ENCODE assay signal across 8 cellular contexts in the genomic region with DNA sequence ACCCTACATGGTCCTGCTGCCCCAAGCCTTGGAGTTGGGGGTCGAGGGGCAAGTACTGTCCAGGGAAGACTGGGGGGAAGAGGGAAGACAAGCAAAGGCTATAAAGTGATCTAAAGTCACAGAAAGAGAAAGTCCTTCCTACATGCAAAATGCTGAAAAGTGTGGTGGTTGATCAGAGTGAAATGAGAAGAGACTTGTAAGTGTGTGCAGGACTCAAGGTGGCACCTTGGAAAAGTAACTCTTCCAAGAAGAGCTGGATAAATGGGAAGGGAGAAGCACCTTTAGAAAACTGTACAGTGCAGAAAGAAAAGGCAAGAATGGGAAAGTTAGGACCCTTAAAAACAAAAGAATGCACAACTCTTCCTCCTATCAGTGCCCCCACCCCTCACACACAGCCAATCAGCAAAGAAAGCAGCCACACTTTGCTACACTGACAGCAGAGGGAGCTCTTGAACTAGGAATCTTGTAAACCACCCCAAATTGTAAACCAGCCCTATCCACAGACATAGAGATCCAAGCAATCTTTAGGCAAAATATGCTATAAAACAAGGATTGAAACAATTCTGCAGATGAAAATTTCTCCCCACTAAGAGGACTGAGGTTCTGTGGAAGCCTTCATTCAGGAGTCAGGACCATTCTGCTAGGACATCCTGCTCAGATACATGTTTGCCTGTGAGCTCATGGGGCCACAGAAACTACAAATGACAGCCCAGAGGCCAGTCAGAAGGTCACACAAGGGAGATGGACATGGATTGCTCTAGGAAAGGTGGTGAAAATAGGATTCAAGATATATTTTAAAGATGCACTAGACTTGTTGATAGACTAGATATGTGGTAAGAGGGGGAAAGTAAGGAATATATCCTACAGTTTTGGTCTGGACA.
DNase-seq lines count a peak whose midpoint lies in the region; ATAC-seq and TF ChIP-seq lines count a peak whose summit lies in the region.

No MANE protein-coding gene starts in this region.

- H2AFZ ChIP-seq in fibroblast of lung (ENCODE audit: low read length) = no peak overlapping the region

- H3K27ac ChIP-seq in fibroblast of lung (ENCODE audit: insufficient read depth, low read length) = no peak overlapping the region

- TF ChIP-seq CTCF in AG10803 (conservative IDR thresholded peaks at IDR 0.05; ENCODE audit: low read length) (peak; percentile 76), fibroblast of lung (conservative IDR thresholded peaks at IDR 0.05 in 1 of 2, IDR thresholded peaks at IDR 0.05 in 1 of 2; ENCODE audit: low read depth in 1 of 2, low read length in 2 of 2) (peak; percentile 63 to 73)

- no peaks in the 10 kb centered on the region for H3K4me1 ChIP-seq in fibroblast of lung (ENCODE audit: control insufficient read depth, extremely low read depth, insufficient read depth, low read length)

- DNase-seq in AG10803 (ENCODE audit: low read depth) (peak; percentile 34), GF-D8 (lab: John Stamatoyannopoulos, UW) (peak; percentile 42), KG1 (lab: John Stamatoyannopoulos, UW) (peak; percentile 43), fibroblast of lung (ENCODE audit: low read depth in 2 of 2) (peak in 1 of 2 donors; percentile 58), putamen (ENCODE audit: low spot score) (peak; percentile 17), cerebellar nuclear complex (lab: John Stamatoyannopoulos, UW) (no peak)

- H3K4me3 ChIP-seq in AG10803 (ENCODE audit: low read length) (no peak overlapping the region), fibroblast of lung (replicated peaks in 1 of 4; ENCODE audit: control extremely low read depth in 1 of 4, insufficient read depth in 1 of 4, low read depth in 3 of 4, low read length in 4 of 4) (no peak overlapping the region)

- no peaks in the 10 kb centered on the region for H3K9me3 ChIP-seq in fibroblast of lung (ENCODE audit: control insufficient read depth, insufficient read depth, low read depth, low read length)

- no peak overlapping the region for H3K4me2 ChIP-seq in fibroblast of lung (ENCODE audit: extremely low read depth, insufficient read depth, low read length)

- no peaks in the 10 kb centered on the region for H3K79me2 ChIP-seq in fibroblast of lung (ENCODE audit: control insufficient read depth, insufficient read depth, low read length)

- no peaks in the 10 kb centered on the region for H4K20me1 ChIP-seq in fibroblast of lung (ENCODE audit: control insufficient read depth, extremely low read depth, insufficient read depth, low read length)

- H3K27me3 ChIP-seq in fibroblast of lung (ENCODE audit: control insufficient read depth, insufficient read depth, low read length) = no peaks in the 10 kb centered on the region

- ATAC-seq in SK-N-SH treated with all-trans-retinoic acid at 6 μM for 48 hours = peak; percentile 43; the same call in 1 of the 3 replicates
- ATAC-seq in HG03095 (IDR thresholded peaks at IDR 0.05; ENCODE audit: unreplicated experiment) = no peak

- H3K9ac ChIP-seq in fibroblast of lung (ENCODE audit: insufficient read depth, low read length) = no peak overlapping the region

- H3K36me3 ChIP-seq in fibroblast of lung (ENCODE audit: control insufficient read depth, insufficient read depth, low read length) = no peaks in the 10 kb centered on the region

TF ChIP-seq in SK-N-SH treated with all-trans-retinoic acid at 6 μM for 48 hours, 23 proteins besides CTCF, POLR2A, EP300 and RAD21:
- TF ChIP-seq TCF4 (CRISPR knock-in tag; IDR thresholded peaks at IDR 0.05; ENCODE audit: borderline replicate concordance) (no peak), BACH2 (CRISPR knock-in tag; IDR thresholded peaks at IDR 0.05; ENCODE audit: borderline replicate concordance) (no peak), CSDC2 (CRISPR knock-in tag; IDR thresholded peaks at IDR 0.05) (no peak), ZNF565 (CRISPR knock-in tag; conservative IDR thresholded peaks at IDR 0.05; ENCODE audit: low read depth) (no peak), ZC3H10 (CRISPR knock-in tag; IDR thresholded peaks at IDR 0.05) (no peak), SNAI2 (CRISPR knock-in tag; IDR thresholded peaks at IDR 0.05) (no peak), ZFP30 (CRISPR knock-in tag; IDR thresholded peaks at IDR 0.05) (no peak), TOX (CRISPR knock-in tag; IDR thresholded peaks at IDR 0.05; ENCODE audit: borderline replicate concordance) (no peak), ARNTL (CRISPR knock-in tag; IDR thresholded peaks at IDR 0.05; ENCODE audit: borderline replicate concordance, low read depth) (no peak), GLIS3 (CRISPR knock-in tag; IDR thresholded peaks at IDR 0.05) (no peak), ESRRG (CRISPR knock-in tag; IDR thresholded peaks at IDR 0.05) (no peak)
- TF ChIP-seq, protein P1, sequence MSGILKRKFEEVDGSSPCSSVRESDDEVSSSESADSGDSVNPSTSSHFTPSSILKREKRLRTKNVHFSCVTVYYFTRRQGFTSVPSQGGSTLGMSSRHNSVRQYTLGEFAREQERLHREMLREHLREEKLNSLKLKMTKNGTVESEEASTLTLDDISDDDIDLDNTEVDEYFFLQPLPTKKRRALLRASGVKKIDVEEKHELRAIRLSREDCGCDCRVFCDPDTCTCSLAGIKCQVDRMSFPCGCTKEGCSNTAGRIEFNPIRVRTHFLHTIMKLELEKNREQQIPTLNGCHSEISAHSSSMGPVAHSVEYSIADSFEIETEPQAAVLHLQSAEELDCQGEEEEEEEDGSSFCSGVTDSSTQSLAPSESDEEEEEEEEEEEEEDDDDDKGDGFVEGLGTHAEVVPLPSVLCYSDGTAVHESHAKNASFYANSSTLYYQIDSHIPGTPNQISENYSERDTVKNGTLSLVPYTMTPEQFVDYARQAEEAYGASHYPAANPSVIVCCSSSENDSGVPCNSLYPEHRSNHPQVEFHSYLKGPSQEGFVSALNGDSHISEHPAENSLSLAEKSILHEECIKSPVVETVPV (CRISPR knock-in tag; IDR thresholded peaks at IDR 0.05) = no peak
- TF ChIP-seq, protein P2, sequence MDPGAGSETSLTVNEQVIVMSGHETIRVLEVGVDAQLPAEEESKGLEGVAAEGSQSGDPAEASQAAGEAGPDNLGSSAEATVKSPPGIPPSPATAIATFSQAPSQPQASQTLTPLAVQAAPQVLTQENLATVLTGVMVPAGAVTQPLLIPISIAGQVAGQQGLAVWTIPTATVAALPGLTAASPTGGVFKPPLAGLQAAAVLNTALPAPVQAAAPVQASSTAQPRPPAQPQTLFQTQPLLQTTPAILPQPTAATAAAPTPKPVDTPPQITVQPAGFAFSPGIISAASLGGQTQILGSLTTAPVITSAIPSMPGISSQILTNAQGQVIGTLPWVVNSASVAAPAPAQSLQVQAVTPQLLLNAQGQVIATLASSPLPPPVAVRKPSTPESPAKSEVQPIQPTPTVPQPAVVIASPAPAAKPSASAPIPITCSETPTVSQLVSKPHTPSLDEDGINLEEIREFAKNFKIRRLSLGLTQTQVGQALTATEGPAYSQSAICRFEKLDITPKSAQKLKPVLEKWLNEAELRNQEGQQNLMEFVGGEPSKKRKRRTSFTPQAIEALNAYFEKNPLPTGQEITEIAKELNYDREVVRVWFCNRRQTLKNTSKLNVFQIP (CRISPR knock-in tag; IDR thresholded peaks at IDR 0.05; ENCODE audit: borderline replicate concordance, low read depth) = no peak
- TF ChIP-seq, protein P3, sequence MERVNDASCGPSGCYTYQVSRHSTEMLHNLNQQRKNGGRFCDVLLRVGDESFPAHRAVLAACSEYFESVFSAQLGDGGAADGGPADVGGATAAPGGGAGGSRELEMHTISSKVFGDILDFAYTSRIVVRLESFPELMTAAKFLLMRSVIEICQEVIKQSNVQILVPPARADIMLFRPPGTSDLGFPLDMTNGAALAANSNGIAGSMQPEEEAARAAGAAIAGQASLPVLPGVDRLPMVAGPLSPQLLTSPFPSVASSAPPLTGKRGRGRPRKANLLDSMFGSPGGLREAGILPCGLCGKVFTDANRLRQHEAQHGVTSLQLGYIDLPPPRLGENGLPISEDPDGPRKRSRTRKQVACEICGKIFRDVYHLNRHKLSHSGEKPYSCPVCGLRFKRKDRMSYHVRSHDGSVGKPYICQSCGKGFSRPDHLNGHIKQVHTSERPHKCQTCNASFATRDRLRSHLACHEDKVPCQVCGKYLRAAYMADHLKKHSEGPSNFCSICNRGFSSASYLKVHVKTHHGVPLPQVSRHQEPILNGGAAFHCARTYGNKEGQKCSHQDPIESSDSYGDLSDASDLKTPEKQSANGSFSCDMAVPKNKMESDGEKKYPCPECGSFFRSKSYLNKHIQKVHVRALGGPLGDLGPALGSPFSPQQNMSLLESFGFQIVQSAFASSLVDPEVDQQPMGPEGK (CRISPR knock-in tag; IDR thresholded peaks at IDR 0.05; ENCODE audit: borderline replicate concordance) = no peak
- TF ChIP-seq, protein P4, sequence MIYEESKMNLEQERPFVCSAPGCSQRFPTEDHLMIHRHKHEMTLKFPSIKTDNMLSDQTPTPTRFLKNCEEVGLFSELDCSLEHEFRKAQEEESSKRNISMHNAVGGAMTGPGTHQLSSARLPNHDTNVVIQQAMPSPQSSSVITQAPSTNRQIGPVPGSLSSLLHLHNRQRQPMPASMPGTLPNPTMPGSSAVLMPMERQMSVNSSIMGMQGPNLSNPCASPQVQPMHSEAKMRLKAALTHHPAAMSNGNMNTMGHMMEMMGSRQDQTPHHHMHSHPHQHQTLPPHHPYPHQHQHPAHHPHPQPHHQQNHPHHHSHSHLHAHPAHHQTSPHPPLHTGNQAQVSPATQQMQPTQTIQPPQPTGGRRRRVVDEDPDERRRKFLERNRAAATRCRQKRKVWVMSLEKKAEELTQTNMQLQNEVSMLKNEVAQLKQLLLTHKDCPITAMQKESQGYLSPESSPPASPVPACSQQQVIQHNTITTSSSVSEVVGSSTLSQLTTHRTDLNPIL (CRISPR knock-in tag; IDR thresholded peaks at IDR 0.05; ENCODE audit: low read depth) = no peak

Comparison
In these comparisons a context has a peak if more than half of its experiments do, and no peak if none do; other contexts are left out.
1. DNase-seq: peak in AG10803 (single experiment), GF-D8 (single experiment), KG1 (single experiment) and putamen (single experiment); none in cerebellar nuclear complex (0 of 2).